ENCODE assay signal across 23 cellular contexts in genomic region chr9:127530206-127530941, GRCh38.
DNase-seq lines count a peak whose midpoint lies in the region; ATAC-seq and TF ChIP-seq lines count a peak whose summit lies in the region.
"Had no signal": no experiment of that assay in that cellular context is flagged by ENCODE, and none has a peak within 500 bp of the region (broad histone marks: within the 10 kb centered on the region; RNA-seq: fewer than 3 reads in every experiment).

No MANE protein-coding gene starts in this region.

- H3K27ac Mint-ChIP-seq in activated T-helper 17 cell treated with anti-CD3 and anti-CD28 coated beads, Interleukin-2, amount 50 U/mL, for 72 hours = peak overlapping the region; percentile 39
- H3K27ac Mint-ChIP-seq in type B pancreatic cell = peak overlapping the region; percentile 40
- H3K27ac Mint-ChIP-seq: activated CD4-positive, alpha-beta memory T cell treated with anti-CD3 and anti-CD28 coated beads for 36 hours; activated naive CD4-positive, alpha-beta T cell treated with anti-CD3 and anti-CD28 coated beads, Interleukin-2, amount 50 U/mL, for 24 hours; IgD-negative memory B cell; mesothelial cell of epicardium; nephron; T-helper 17 cell had no signal

- H3K9me3 ChIP-seq in heart left ventricle = peaks cover 0 to 9% (median 4%) of the 10 kb centered on the region in 12 donors
- H3K9me3 ChIP-seq in mesenchymal stem cell (ENCODE audit: control insufficient read depth, low read length) = no peaks in the 10 kb centered on the region

- H3K4ac ChIP-seq in mesenchymal stem cell (ENCODE audit: low read depth in 1 of 2, low read length in 2 of 2) = no peak overlapping the region

- H3K4me2 ChIP-seq in mesenchymal stem cell (ENCODE audit: low read length, poor library complexity, severe bottlenecking) = no peak overlapping the region

- no peak overlapping the region for H3K4me3 Mint-ChIP-seq in activated T-helper 17 cell treated with anti-CD3 and anti-CD28 coated beads, Interleukin-2, amount 50 U/mL, for 72 hours
- no peak overlapping the region for H3K4me3 Mint-ChIP-seq in type B pancreatic cell
- H3K4me3 Mint-ChIP-seq: activated CD4-positive, alpha-beta memory T cell treated with anti-CD3 and anti-CD28 coated beads for 36 hours; activated naive CD4-positive, alpha-beta T cell treated with anti-CD3 and anti-CD28 coated beads, Interleukin-2, amount 50 U/mL, for 24 hours; mesothelial cell of epicardium; nephron; T-helper 17 cell had no signal

- H3K14ac ChIP-seq in mesenchymal stem cell (ENCODE audit: low read length in 2 of 2) = no peak overlapping the region

- no peak overlapping the region for H4K91ac ChIP-seq in mesenchymal stem cell (ENCODE audit: low read length)

- DNase-seq in heart left ventricle (peak in 1 of 5 donors; percentile 18), left ventricle myocardium superior (no peak), mesenchymal stem cell (no peak), type B pancreatic cell (ENCODE audit: extremely low spot score, unreplicated experiment) (no peak), Kasumi-1 (lab: John Stamatoyannopoulos, UW) (no peak)
- DNase-seq: activated CD4-positive, alpha-beta memory T cell treated with anti-CD3 and anti-CD28 coated beads for 36 hours; activated T-cell treated with anti-CD3 and anti-CD28 coated beads for 4 hours; DMS 273 treated with DMSO at 0.1 percent for 48 hours; effector CD8-positive, alpha-beta T cell; MG63; NCI-H1417 treated with DMSO at 0.1 percent for 48 hours; NCI-H2107; psoas muscle; spleen; stimulated activated CD4-positive, alpha-beta T cell treated with anti-CD3 and anti-CD28 coated beads, Interleukin-4, amount 100 ng/mL, for 4 hours; T-helper 17 cell had no signal

- no peak overlapping the region for H4K8ac ChIP-seq in mesenchymal stem cell (ENCODE audit: low read length)

- no peak overlapping the region for H3K23ac ChIP-seq in mesenchymal stem cell (ENCODE audit: low read length in 2 of 2)

- no peak overlapping the region for H2BK5ac ChIP-seq in mesenchymal stem cell (ENCODE audit: low read depth, low read length, poor library complexity, severe bottlenecking)

- no peak overlapping the region for H2BK120ac ChIP-seq in mesenchymal stem cell (ENCODE audit: low read depth, low read length)

- no peak for TF ChIP-seq CTCF in heart left ventricle (IDR thresholded peaks at IDR 0.05)
- TF ChIP-seq CTCF in type B pancreatic cell (conservative IDR thresholded peaks at IDR 0.05) = no peak

- H3K4me3 ChIP-seq in heart left ventricle = no peak overlapping the region
- no peak overlapping the region for H3K4me3 ChIP-seq in mesenchymal stem cell (ENCODE audit: insufficient read depth in 1 of 2, low read depth in 1 of 2, low read length in 2 of 2)
- H3K4me3 ChIP-seq: MG63, psoas muscle, spleen had no signal

- no peaks in the 10 kb centered on the region for H3K4me1 Mint-ChIP-seq in activated T-helper 17 cell treated with anti-CD3 and anti-CD28 coated beads, Interleukin-2, amount 50 U/mL, for 72 hours
- peaks cover 14% of the 10 kb centered on the region for H3K4me1 Mint-ChIP-seq in type B pancreatic cell (ENCODE audit: unreplicated experiment)
- H3K4me1 Mint-ChIP-seq: activated naive CD4-positive, alpha-beta T cell treated with anti-CD3 and anti-CD28 coated beads, Interleukin-2, amount 50 U/mL, for 24 hours; IgD-negative memory B cell; mesothelial cell of epicardium had no signal

- peaks cover 31% of the 10 kb centered on the region for H3K36me3 Mint-ChIP-seq in activated T-helper 17 cell treated with anti-CD3 and anti-CD28 coated beads, Interleukin-2, amount 50 U/mL, for 72 hours (ENCODE audit: low read depth)
- H3K36me3 Mint-ChIP-seq in type B pancreatic cell = peaks cover 17% of the 10 kb centered on the region
- H3K36me3 Mint-ChIP-seq: IgD-negative memory B cell had no signal

- no peak overlapping the region for H2BK12ac ChIP-seq in mesenchymal stem cell (ENCODE audit: low read length in 2 of 2)

- H3K27me3 ChIP-seq in heart left ventricle (no peaks in the 10 kb centered on the region), mesenchymal stem cell (ENCODE audit: control insufficient read depth in 1 of 2, insufficient read depth in 1 of 2, low read length in 2 of 2) (no peaks in the 10 kb centered on the region)
- H3K27me3 ChIP-seq: MG63, spleen had no signal

- H3K79me1 ChIP-seq in mesenchymal stem cell (replicated peaks; ENCODE audit: low read length, poor library complexity, severe bottlenecking) = peaks cover 6% of the 10 kb centered on the region

- H3K27me3 Mint-ChIP-seq in activated T-helper 17 cell treated with anti-CD3 and anti-CD28 coated beads, Interleukin-2, amount 50 U/mL, for 72 hours = no peaks in the 10 kb centered on the region
- H3K27me3 Mint-ChIP-seq in type B pancreatic cell = no peaks in the 10 kb centered on the region
- H3K27me3 Mint-ChIP-seq: activated CD4-positive, alpha-beta memory T cell treated with anti-CD3 and anti-CD28 coated beads for 36 hours; activated naive CD4-positive, alpha-beta T cell treated with anti-CD3 and anti-CD28 coated beads, Interleukin-2, amount 50 U/mL, for 24 hours; IgD-negative memory B cell; T-helper 17 cell had no signal

- intact Hi-C loops in heart left ventricle (cut with DNase I) (no loop called here), left ventricle myocardium superior (cut with micrococcal nuclease) (loop anchor here (10.0 kb wide), 1 partner anchor 54 kb away; no protein-coding TSS in a partner anchor)

- peak overlapping the region in 1 of 2 experiments; percentile 35 for H3K18ac ChIP-seq in mesenchymal stem cell (ENCODE audit: low read depth in 1 of 2, low read length in 2 of 2)

- H3K36me3 ChIP-seq in heart left ventricle (peaks cover 0 to 47% (median 10%) of the 10 kb centered on the region in 9 donors), mesenchymal stem cell (ENCODE audit: control insufficient read depth in 1 of 2, insufficient read depth in 2 of 2, low read depth in 1 of 2, low read length in 2 of 2) (peaks cover 81 to 86% of the 10 kb centered on the region in 2 experiments)

- H3K4me1 ChIP-seq in heart left ventricle (peaks cover 3 to 64% (median 41%) of the 10 kb centered on the region in 12 donors), mesenchymal stem cell (ENCODE audit: control insufficient read depth, insufficient read depth, low read depth, low read length) (peaks cover 44% of the 10 kb centered on the region)

- 83 to 95% (median 91%) methylated on average over 10 to 14 of the region's 14 CpGs for WGBS in heart left ventricle, 4 donors
- WGBS in mesenchymal stem cell = 94% methylated on average over 14 of the region's 14 CpGs

- ATAC-seq in heart left ventricle = no peak
- ATAC-seq in left ventricle myocardium superior = no peak
- no peak for ATAC-seq in activated T-helper 17 cell treated with anti-CD3 and anti-CD28 coated beads, Interleukin-2, amount 50 U/mL, for 72 hours (replicated peaks)
- no peak for ATAC-seq in HG03432 (IDR thresholded peaks at IDR 0.05; ENCODE audit: unreplicated experiment)
- no peak for ATAC-seq in HG03520 (IDR thresholded peaks at IDR 0.05; ENCODE audit: unreplicated experiment)
- ATAC-seq: psoas muscle, T-helper 17 cell had no signal

- H3K9me3 Mint-ChIP-seq in activated T-helper 17 cell treated with anti-CD3 and anti-CD28 coated beads, Interleukin-2, amount 50 U/mL, for 72 hours = no peaks in the 10 kb centered on the region
- no peaks in the 10 kb centered on the region for H3K9me3 Mint-ChIP-seq in type B pancreatic cell
- H3K9me3 Mint-ChIP-seq: activated naive CD4-positive, alpha-beta T cell treated with anti-CD3 and anti-CD28 coated beads, Interleukin-2, amount 50 U/mL, for 24 hours had no signal

- no peak overlapping the region for H2AFZ ChIP-seq in mesenchymal stem cell (ENCODE audit: low read depth, low read length)

- H2BK15ac ChIP-seq in mesenchymal stem cell (ENCODE audit: low read depth, poor library complexity, severe bottlenecking) = no peak overlapping the region

- TF ChIP-seq POLR2A in heart left ventricle (IDR thresholded peaks at IDR 0.05) = no peak

- H3K27ac ChIP-seq in heart left ventricle (peak overlapping the region in 10 of 12 donors; percentile 15 to 93 (median 44)), mesenchymal stem cell (ENCODE audit: low read length, poor library complexity, severe bottlenecking) (peak overlapping the region; percentile 30)
- H3K27ac ChIP-seq: psoas muscle had no signal

- peak overlapping the region; percentile 2 for H2AK5ac ChIP-seq in mesenchymal stem cell (ENCODE audit: low read length, severe bottlenecking)

- peak overlapping the region; percentile 12 for H3K9ac ChIP-seq in mesenchymal stem cell (ENCODE audit: low read length)
